Comparison of ENCODE assay signal across 14 cellular contexts in the genomic region with DNA sequence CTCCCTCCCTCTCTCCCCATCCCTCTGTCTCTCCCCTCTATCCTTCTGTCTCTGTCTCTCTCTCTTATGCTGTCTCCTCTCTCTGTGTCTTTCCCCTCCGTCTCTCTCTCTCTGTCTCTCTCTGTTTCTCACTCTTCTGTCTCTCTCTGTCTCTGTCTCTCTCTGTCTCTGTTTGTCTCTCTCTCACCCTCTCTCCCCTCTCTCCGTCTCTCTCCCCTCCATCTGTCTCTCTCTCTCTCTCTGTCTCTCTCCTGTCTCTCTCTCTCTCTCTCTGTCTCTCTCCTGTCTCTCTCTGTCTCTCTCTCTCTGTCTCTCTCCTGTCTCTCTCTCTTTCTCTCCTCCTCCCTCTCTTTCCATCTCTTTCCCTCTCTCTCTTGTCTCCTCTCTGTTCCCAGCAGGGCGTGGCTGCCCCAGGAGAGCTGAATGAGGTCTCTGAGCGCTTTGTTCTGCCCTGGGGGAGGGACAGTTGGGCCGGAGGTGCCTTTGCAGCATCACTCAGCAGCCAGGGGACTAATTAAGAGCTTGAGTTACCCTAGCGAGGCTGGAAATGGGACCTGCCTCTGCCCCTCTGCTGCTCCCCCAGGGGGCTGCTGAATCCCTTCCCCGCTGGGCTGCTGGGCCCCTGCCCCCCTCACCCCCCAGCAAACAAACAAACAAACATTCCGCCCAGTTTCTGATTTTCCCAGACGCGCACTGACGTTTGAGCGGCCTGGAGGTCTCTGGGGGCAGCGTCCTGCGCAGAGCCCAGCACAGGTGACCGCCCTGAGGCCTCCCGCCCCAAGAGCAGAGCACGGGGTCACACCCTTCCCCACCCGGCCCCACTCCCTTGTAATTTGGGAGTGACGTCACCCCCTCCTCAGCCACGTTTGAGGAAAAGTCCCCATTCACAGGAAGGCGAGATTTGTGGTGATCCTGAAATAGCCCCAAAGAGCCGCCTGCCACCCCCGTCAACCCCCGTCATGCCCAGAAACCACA.
A peak's percentile ranks its signal among the peaks of the same experiment; 100 is the strongest.
DNase-seq lines count a peak whose midpoint lies in the region; ATAC-seq and TF ChIP-seq lines count a peak whose summit lies in the region.
"Had no signal": no experiment of that assay in that cellular context is flagged by ENCODE, and none has a peak within 500 bp of the region (broad histone marks: within the 10 kb centered on the region; RNA-seq: fewer than 3 reads in every experiment).

No MANE protein-coding gene starts in this region.

- peaks cover 13% of the 10 kb centered on the region for H3K27me3 Mint-ChIP-seq in activated CD4-positive, alpha-beta T cell treated with anti-CD3 and anti-CD28 coated beads, Interleukin-2, amount 10 ng/mL, durations not matched to agents 24 days and 14 days

- TF ChIP-seq CTCF in Panc1 (IDR thresholded peaks at IDR 0.05), result no peak

- H3K27me3 ChIP-seq in Panc1 (ENCODE audit: control insufficient read depth, insufficient read depth, low read length) (no peaks in the 10 kb centered on the region), iPS DF 6.9 (ENCODE audit: control insufficient read depth, insufficient read depth, low read length) (peaks cover 2% of the 10 kb centered on the region; the same call in 1 of the 2 replicates)
- H3K27me3 ChIP-seq: ascending aorta had no signal

- DNase-seq in activated CD4-positive, alpha-beta T cell treated with anti-CD3 and anti-CD28 coated beads, Interleukin-2, amount 10 ng/mL, durations not matched to agents 24 days and 14 days, result no peak
- DNase-seq in activated CD4-positive, alpha-beta T cell treated with anti-CD3 and anti-CD28 coated beads, Interleukin-2, amount 50 U/mL, for 1 hour, result no peak
- DNase-seq in Panc1 (ENCODE audit: low read depth, low spot score) (no peak), iPS DF 6.9 (ENCODE audit: low read depth, low spot score) (no peak), sciatic nerve (ENCODE audit: low spot score) (no peak), NK-92 (lab: John Stamatoyannopoulos, UW; ENCODE audit: unreplicated experiment) (no peak), DMS 273 treated with DMSO at 0.1 percent for 48 hours (lab: John Stamatoyannopoulos, UW) (no peak)
- DNase-seq: DMS153; effector memory CD4-positive, alpha-beta T cell; mammary epithelial cell; NCI-H1930; sigmoid colon had no signal

- H3K9me3 ChIP-seq in Panc1 (ENCODE audit: control insufficient read depth, insufficient read depth, low read depth, low read length) (no peaks in the 10 kb centered on the region), iPS DF 6.9 (ENCODE audit: control insufficient read depth, insufficient read depth, low read length) (no peaks in the 10 kb centered on the region)
- H3K9me3 ChIP-seq: ascending aorta, sigmoid colon had no signal

- no peaks in the 10 kb centered on the region for H3K36me3 Mint-ChIP-seq in activated CD4-positive, alpha-beta T cell treated with anti-CD3 and anti-CD28 coated beads, Interleukin-2, amount 10 ng/mL, durations not matched to agents 24 days and 14 days (ENCODE audit: low read depth)

- peaks cover 12% of the 10 kb centered on the region for H3K4me1 ChIP-seq in Panc1 (ENCODE audit: control insufficient read depth, insufficient read depth, low read length)
- peaks cover 12% of the 10 kb centered on the region for H3K4me1 ChIP-seq in iPS DF 6.9 (ENCODE audit: control insufficient read depth, insufficient read depth, low read length)

- CTCF ChIA-PET in Panc1 (lab: Charles Lee), result interaction anchor here (0.7 kb wide), 1 partner anchor 10 kb away, joined by 3 read pairs; no protein-coding TSS in a partner anchor

- H3K4me3 ChIP-seq in Panc1 (ENCODE audit: low read depth in 2 of 2, low read length in 2 of 2) (no peak overlapping the region), iPS DF 6.9 (ENCODE audit: low read length) (peak overlapping the region; percentile 16; the same call in 1 of the 2 replicates)
- H3K4me3 ChIP-seq: ascending aorta, sigmoid colon had no signal

- WGBS in iPS DF 6.9 (ENCODE audit: insufficient coverage, insufficient read length), result no CpG with 5 or more reads among the region's 24 CpGs

- BruUV-seq in Panc1 (replicated peaks; lab: Mats Ljungman, UMichigan), result no TSS peak

- no peaks in the 10 kb centered on the region for H3K36me3 ChIP-seq in Panc1 (ENCODE audit: control insufficient read depth, insufficient read depth, low read length)
- no peaks in the 10 kb centered on the region for H3K36me3 ChIP-seq in iPS DF 6.9 (ENCODE audit: control insufficient read depth, insufficient read depth, low read length)
- H3K36me3 ChIP-seq: ascending aorta, sigmoid colon had no signal

- H3K4me3 Mint-ChIP-seq in activated CD4-positive, alpha-beta T cell treated with anti-CD3 and anti-CD28 coated beads, Interleukin-2, amount 10 ng/mL, durations not matched to agents 24 days and 14 days, result peak overlapping the region; percentile 35

- POLR2A ChIA-PET in Panc1 (lab: Charles Lee), result no interaction called here

- H3K9me3 Mint-ChIP-seq in activated CD4-positive, alpha-beta T cell treated with anti-CD3 and anti-CD28 coated beads, Interleukin-2, amount 10 ng/mL, durations not matched to agents 24 days and 14 days, result no peaks in the 10 kb centered on the region

- ATAC-seq in Panc1 (0 out of 2 replicates have a peak, but pooled peaks have one; percentile 25), sciatic nerve (peak; percentile 60), HG02870 (IDR thresholded peaks at IDR 0.05; ENCODE audit: unreplicated experiment) (no peak)

- H3K27ac ChIP-seq in Panc1 (ENCODE audit: low read length) (no peak overlapping the region), iPS DF 6.9 (ENCODE audit: low read length) (no peak overlapping the region)
- H3K27ac ChIP-seq: ascending aorta, sigmoid colon had no signal

- peak overlapping the region; percentile 17 for H3K27ac Mint-ChIP-seq in activated CD4-positive, alpha-beta T cell treated with anti-CD3 and anti-CD28 coated beads, Interleukin-2, amount 10 ng/mL, durations not matched to agents 24 days and 14 days

- in situ Hi-C loops in Panc1 (cut with HindIII; ENCODE audit: low pct_unique_long_range_greater_than_20kb, low sequenced_read_pairs), result no loop called here

- intact Hi-C loops in activated CD4-positive, alpha-beta T cell treated with anti-CD3 and anti-CD28 coated beads, Interleukin-2, amount 10 ng/mL, durations not matched to agents 24 days and 14 days (cut with micrococcal nuclease), result no loop called here
- intact Hi-C loops in Panc1 (cut with micrococcal nuclease; ENCODE audit: unreplicated experiment), result no loop called here
- intact Hi-C loops in sciatic nerve (cut with DNase I), result no loop called here

- peaks cover 5% of the 10 kb centered on the region for H3K4me1 Mint-ChIP-seq in activated CD4-positive, alpha-beta T cell treated with anti-CD3 and anti-CD28 coated beads, Interleukin-2, amount 10 ng/mL, durations not matched to agents 24 days and 14 days
